21 cellular contexts compared by ENCODE assay signal in genomic region chr13:35784286-35784951, GRCh38.
"Had no signal": no experiment of that assay in that cellular context is flagged by ENCODE, and none has a peak within 500 bp of the region (broad histone marks: within the 10 kb centered on the region; RNA-seq: fewer than 3 reads in every experiment).

No MANE protein-coding gene starts in this region.

- H3K4me3 ChIP-seq: colonic mucosa, gastrocnemius medialis, heart right ventricle, right atrium auricular region, skin epidermis, tibial nerve had no signal

- H3K27ac Mint-ChIP-seq: activated CD4-positive, alpha-beta T cell treated with anti-CD3 and anti-CD28 coated beads, Interleukin-2, amount 10 ng/mL, durations not matched to agents 7 days and 5 days; activated CD8-positive, alpha-beta T cell treated with anti-CD3 and anti-CD28 coated beads, Interleukin-2, amount 10 ng/mL, durations not matched to agents 7 days and 5 days; activated naive CD4-positive, alpha-beta T cell treated with anti-CD3 and anti-CD28 coated beads for 36 hours; activated T-cell treated with anti-CD3 and anti-CD28 coated beads, Interleukin-2, amount 50 U/mL, for 24 hours; activated T-helper 2 cell treated with anti-CD3 and anti-CD28 coated beads, Interferon-gamma antibody, Interleukin-2, Interleukin-4, amounts not matched to agents 10 μg/mL and 5 μg/mL and 100 μg/mL, durations not matched to agents 14 hours and 24 hours and 36 hours; endodermal cell; naive thymus-derived CD8-positive, alpha-beta T cell; stimulated activated naive CD8-positive, alpha-beta T cell treated with anti-CD3 and anti-CD28 coated beads, Interleukin-15, Interleukin-2, amounts not matched to agents 100 ng/mL and 50 ng/mL, for 24 hours; T-cell had no signal

- H3K27me3 ChIP-seq: colonic mucosa, gastrocnemius medialis, heart right ventricle, right atrium auricular region, tibial nerve had no signal

- H3K27me3 Mint-ChIP-seq: activated CD4-positive, alpha-beta T cell treated with anti-CD3 and anti-CD28 coated beads, Interleukin-2, amount 10 ng/mL, durations not matched to agents 7 days and 5 days; activated T-cell treated with anti-CD3 and anti-CD28 coated beads, Interleukin-2, amount 50 U/mL, for 24 hours; central memory CD8-positive, alpha-beta T cell; stimulated activated naive CD8-positive, alpha-beta T cell treated with anti-CD3 and anti-CD28 coated beads, Interleukin-15, Interleukin-2, amounts not matched to agents 100 ng/mL and 50 ng/mL, for 24 hours had no signal

- H3K9me3 Mint-ChIP-seq: activated CD4-positive, alpha-beta T cell treated with anti-CD3 and anti-CD28 coated beads, Interleukin-2, amount 10 ng/mL, durations not matched to agents 7 days and 5 days; activated naive CD4-positive, alpha-beta T cell treated with anti-CD3 and anti-CD28 coated beads for 36 hours; activated T-cell treated with anti-CD3 and anti-CD28 coated beads, Interleukin-2, amount 50 U/mL, for 24 hours; activated T-helper 2 cell treated with anti-CD3 and anti-CD28 coated beads, Interferon-gamma antibody, Interleukin-2, Interleukin-4, amounts not matched to agents 10 μg/mL and 5 μg/mL and 100 μg/mL, durations not matched to agents 14 hours and 24 hours and 36 hours; central memory CD8-positive, alpha-beta T cell; endodermal cell; naive thymus-derived CD8-positive, alpha-beta T cell; stimulated activated naive CD8-positive, alpha-beta T cell treated with anti-CD3 and anti-CD28 coated beads, Interleukin-15, Interleukin-2, amounts not matched to agents 100 ng/mL and 50 ng/mL, for 24 hours had no signal

- H3K36me3 Mint-ChIP-seq: naive thymus-derived CD8-positive, alpha-beta T cell; T-cell had no signal

- H3K9me3 ChIP-seq: colonic mucosa, gastrocnemius medialis, heart right ventricle, right atrium auricular region, tibial nerve had no signal

- DNase-seq: activated CD4-positive, alpha-beta T cell treated with anti-CD3 and anti-CD28 coated beads, Interleukin-2, amount 10 ng/mL, durations not matched to agents 7 days and 5 days; activated CD8-positive, alpha-beta T cell treated with anti-CD3 and anti-CD28 coated beads, Interleukin-2, amount 10 ng/mL, durations not matched to agents 7 days and 5 days; activated naive CD4-positive, alpha-beta T cell treated with anti-CD3 and anti-CD28 coated beads for 36 hours; activated T-cell treated with anti-CD3 and anti-CD28 coated beads, Interleukin-2, amount 50 U/mL, for 24 hours; anterior cingulate cortex; colonic mucosa; endodermal cell; gastrocnemius medialis; heart right ventricle; left ventricle myocardium superior; mesendoderm; naive thymus-derived CD8-positive, alpha-beta T cell; occipital lobe; posterior cingulate gyrus; T-cell had no signal

- H3K4me3 Mint-ChIP-seq: activated CD4-positive, alpha-beta T cell treated with anti-CD3 and anti-CD28 coated beads, Interleukin-2, amount 10 ng/mL, durations not matched to agents 7 days and 5 days; activated CD8-positive, alpha-beta T cell treated with anti-CD3 and anti-CD28 coated beads, Interleukin-2, amount 10 ng/mL, durations not matched to agents 7 days and 5 days; activated naive CD4-positive, alpha-beta T cell treated with anti-CD3 and anti-CD28 coated beads for 36 hours; activated T-cell treated with anti-CD3 and anti-CD28 coated beads, Interleukin-2, amount 50 U/mL, for 24 hours; central memory CD8-positive, alpha-beta T cell; endodermal cell; naive thymus-derived CD8-positive, alpha-beta T cell; stimulated activated naive CD8-positive, alpha-beta T cell treated with anti-CD3 and anti-CD28 coated beads, Interleukin-15, Interleukin-2, amounts not matched to agents 100 ng/mL and 50 ng/mL, for 24 hours; T-cell had no signal

- H3K4me1 Mint-ChIP-seq: activated CD4-positive, alpha-beta T cell treated with anti-CD3 and anti-CD28 coated beads, Interleukin-2, amount 10 ng/mL, durations not matched to agents 7 days and 5 days; central memory CD8-positive, alpha-beta T cell; naive thymus-derived CD8-positive, alpha-beta T cell; T-cell had no signal

- H3K36me3 ChIP-seq: colonic mucosa, gastrocnemius medialis, heart right ventricle, right atrium auricular region, tibial nerve had no signal

- H3K27ac ChIP-seq: colonic mucosa, gastrocnemius medialis, heart right ventricle, right atrium auricular region, skin epidermis, tibial nerve had no signal

- H3K4me1 ChIP-seq: colonic mucosa, gastrocnemius medialis, heart right ventricle, right atrium auricular region, tibial nerve had no signal
